ENCODE assay signal across 1 cellular context in the genomic region with DNA sequence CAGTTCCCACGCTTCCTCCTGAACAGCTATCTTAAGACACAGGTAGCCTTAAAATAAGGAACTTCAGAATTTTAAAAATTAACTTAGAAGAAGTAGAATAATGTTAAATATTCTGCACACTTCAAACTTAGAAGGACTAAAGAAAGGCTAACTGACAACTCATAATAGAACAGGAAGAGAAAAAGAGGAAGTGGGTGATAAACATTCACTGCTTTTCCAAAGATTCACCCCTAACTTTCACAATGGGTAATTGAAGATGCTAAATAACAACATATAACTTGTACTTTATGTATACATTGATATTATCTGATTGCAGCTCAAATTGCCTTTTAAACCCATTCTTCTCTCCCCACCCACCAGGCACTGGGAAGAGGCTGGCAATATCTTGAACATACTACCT.
TF ChIP-seq lines count a peak whose summit lies in the region.

No MANE protein-coding gene starts in this region.

TF ChIP-seq in GM12878, 131 proteins besides CTCF, POLR2A, EP300 and RAD21 (continued from another document):
- TF ChIP-seq SKIL (IDR thresholded peaks at IDR 0.05; ENCODE audit: low read depth, poor library complexity, severe bottlenecking): peak; percentile 58
- TF ChIP-seq POLR2AphosphoS2 (IDR thresholded peaks at IDR 0.05; ENCODE audit: low read depth, low read length): no peak
